ENCODE assay signal across 10 cellular contexts in the genomic region with DNA sequence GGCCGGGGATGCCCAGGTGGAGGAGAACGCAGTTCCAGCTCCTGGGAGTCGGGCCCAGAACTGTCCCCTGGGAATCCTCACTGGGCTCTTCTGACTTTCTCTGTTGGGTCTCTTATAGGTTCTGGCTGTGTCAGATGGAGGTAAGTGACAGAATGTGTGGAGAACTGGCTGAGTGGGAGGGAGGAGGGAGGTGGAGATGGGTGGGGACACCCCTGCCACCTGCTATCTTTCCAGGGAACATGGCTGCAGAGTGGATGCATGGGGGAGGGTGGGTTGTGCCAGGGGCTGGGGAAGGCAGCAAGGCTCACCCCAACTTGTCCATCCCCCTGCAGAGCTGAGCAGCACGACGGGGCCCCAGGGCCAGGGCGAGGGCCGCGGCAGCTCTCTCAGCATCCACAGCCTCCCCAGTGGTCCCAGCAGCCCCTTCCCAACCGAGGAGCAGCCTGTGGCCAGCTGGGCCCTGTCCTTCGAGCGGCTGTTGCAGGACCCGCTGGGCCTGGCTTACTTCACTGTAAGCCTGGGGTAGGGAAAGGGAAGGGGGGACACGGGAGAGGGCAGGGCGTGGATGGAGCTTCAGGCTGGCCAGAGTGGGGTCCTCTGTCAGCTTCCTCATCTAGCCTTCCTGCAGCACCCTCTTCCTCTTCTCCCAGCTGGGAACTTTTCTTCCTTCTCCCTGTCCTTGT. TPM values are rescaled to one million over a fixed set of nuclear protein-coding genes. Genes with fewer than 3 reads are reported as not detected.
A peak's percentile ranks its signal among the peaks of the same experiment; 100 is the strongest.
DNase-seq lines count a peak whose midpoint lies in the region; ATAC-seq and TF ChIP-seq lines count a peak whose summit lies in the region.
"Had no signal": no experiment of that assay in that cellular context is flagged by ENCODE, and none has a peak within 500 bp of the region (broad histone marks: within the 10 kb centered on the region; RNA-seq: fewer than 3 reads in every experiment).

No MANE protein-coding gene starts in this region.

- peak overlapping the region; percentile 97 for H3K27ac Mint-ChIP-seq in osteocyte (ENCODE audit: unreplicated experiment)

- peaks cover 20% of the 10 kb centered on the region for H3K4me1 Mint-ChIP-seq in osteocyte (ENCODE audit: unreplicated experiment)

- CTCF ChIA-PET in AG04450 (lab: Charles Lee) = interaction anchor here (0.9 to 2.1 kb wide), 4 partner anchors 13 to 48 kb away, joined by 3 to 16 read pairs (median 4); no protein-coding TSS in a partner anchor

- no peaks in the 10 kb centered on the region for H3K36me3 Mint-ChIP-seq in osteocyte (ENCODE audit: unreplicated experiment)

- no peaks in the 10 kb centered on the region for H3K9me3 Mint-ChIP-seq in osteocyte (ENCODE audit: unreplicated experiment)

- H3K27ac ChIP-seq in AG04450 (ENCODE audit: low read depth, low read length) = peak overlapping the region; percentile 86
- peak overlapping the region; percentile 85 to 91 (median 89) for H3K27ac ChIP-seq in esophagus squamous epithelium

- H3K4me3 ChIP-seq in AG04450 (ENCODE audit: low read depth, low read length) = no peak overlapping the region; the same call in 1 of the 2 replicates
- peak overlapping the region in 3 of 4 donors; percentile 43 to 60 (median 49) for H3K4me3 ChIP-seq in esophagus squamous epithelium

- H3K4me1 ChIP-seq in esophagus squamous epithelium = peaks cover 45 to 97% (median 62%) of the 10 kb centered on the region in 3 donors

- peaks cover 3% of the 10 kb centered on the region for H3K27me3 ChIP-seq in AG04450 (ENCODE audit: control insufficient read depth, insufficient read depth, low read length)
- H3K27me3 ChIP-seq in esophagus squamous epithelium = no peaks in the 10 kb centered on the region

- no peak for ATAC-seq in GM19395 (IDR thresholded peaks at IDR 0.05; ENCODE audit: unreplicated experiment)

- peak overlapping the region; percentile 83 for H3K4me3 Mint-ChIP-seq in osteocyte (ENCODE audit: unreplicated experiment)

- H3K36me3 ChIP-seq in esophagus squamous epithelium = no peaks in the 10 kb centered on the region

- no peaks in the 10 kb centered on the region for H3K27me3 Mint-ChIP-seq in osteocyte (ENCODE audit: unreplicated experiment)

- H3K9me3 ChIP-seq in AG04450 (ENCODE audit: control insufficient read depth, insufficient read depth, low read length) = peaks cover 4% of the 10 kb centered on the region; the same call in 1 of the 2 replicates
- no peaks in the 10 kb centered on the region for H3K9me3 ChIP-seq in esophagus squamous epithelium

- intact Hi-C loops in esophagus squamous epithelium (cut with DNase I) = no loop called here

- TF ChIP-seq CTCF in AG04450 (IDR thresholded peaks at IDR 0.05; ENCODE audit: low read depth, low read length) (no peak), esophagus squamous epithelium (IDR thresholded peaks at IDR 0.05) (no peak), osteocyte (IDR thresholded peaks at IDR 0.05) (no peak)

- TF ChIP-seq POLR2A in esophagus squamous epithelium (IDR thresholded peaks at IDR 0.05) = no peak

- POLR2A ChIA-PET in AG04450 (lab: Yijun Ruan, JAX) = interaction anchor here (1.1 to 2.1 kb wide), 4 partner anchors 9 to 24 kb away, joined by 3 to 7 read pairs (median 6); a partner anchor contains a TSS

- DNase-seq in AG04450 (ENCODE audit: low read depth, low spot score) (no peak), NCI-H524 (lab: John Stamatoyannopoulos, UW) (peak; percentile 52 to 65), esophagus squamous epithelium (lab: John Stamatoyannopoulos, UW) (no peak), osteocyte (ENCODE audit: extremely low spot score, unreplicated experiment) (no peak), kidney tubule cell (ENCODE audit: low spot score) (no peak), NCI-H446 (lab: John Stamatoyannopoulos, UW) (no peak)
- DNase-seq in activated CD4-positive, alpha-beta T cell treated with anti-CD3 and anti-CD28 coated beads for 4 hours = no peak
- DNase-seq: activated CD8-positive, alpha-beta memory T cell treated with anti-CD3 and anti-CD28 coated beads, Interleukin-2, amount 50 U/mL, for 48 hours; NCI-H1930 had no signal

- 73 to 84% methylated on average over 8 to 13 of the region's 14 CpGs for WGBS in esophagus squamous epithelium, 2 donors

RNA-seq across cellular contexts. Expression of a gene that starts 8.3 kb away (rescaled TPM):
- polyA plus RNA-seq in AG04450 (2011; rRNA removed) = 2.6 and 4.4 TPM in 2 replicates
- 1.4 and 4.7 TPM in 2 replicates for polyA minus RNA-seq in AG04450 (2011; rRNA and poly(A)+ RNA removed)
- total RNA-seq in esophagus squamous epithelium (10 to 100 TPM; 32.7 to 37.8 (median 34.8) TPM), osteocyte (6.2 and 7.4 TPM in 2 replicates)

RNA-seq across cellular contexts. Expression of a gene that starts 14.5 kb away (rescaled TPM):
- polyA plus RNA-seq in AG04450 (2011; rRNA removed) = 150 and 212 TPM in 2 replicates
- 183 and 249 TPM in 2 replicates for polyA minus RNA-seq in AG04450 (2011; rRNA and poly(A)+ RNA removed)
- 100 to 1,000 TPM; 225 to 384 (median 257) TPM for total RNA-seq in esophagus squamous epithelium
- 102 and 109 TPM in 2 replicates for total RNA-seq in osteocyte

RNA-seq across cellular contexts. Expression of a gene that starts 18.2 kb away (rescaled TPM):
- polyA plus RNA-seq in AG04450 (2011; rRNA removed) = not detected in 2 replicates
- polyA minus RNA-seq in AG04450 (2011; rRNA and poly(A)+ RNA removed) = not detected in 2 replicates
- total RNA-seq in esophagus squamous epithelium (under 1 TPM; 0.15 to 0.47 (median 0.25) TPM), osteocyte (not detected in 2 replicates)

RNA-seq across cellular contexts. Expression of a gene that starts 34.5 kb away (rescaled TPM):
- not detected in 2 replicates for polyA plus RNA-seq in AG04450 (2011; rRNA removed)
- polyA minus RNA-seq in AG04450 (2011; rRNA and poly(A)+ RNA removed) = not detected in 2 replicates
- 1 to 10 TPM in 1 of 4 donors, not detected in 3; 2.0 TPM for total RNA-seq in esophagus squamous epithelium
- not detected in 2 replicates for total RNA-seq in osteocyte

RNA-seq across cellular contexts. Expression of a gene that starts 43.4 kb away (rescaled TPM):
- 0.35 and 0.48 TPM in 2 replicates for polyA plus RNA-seq in AG04450 (2011; rRNA removed)
- polyA minus RNA-seq in AG04450 (2011; rRNA and poly(A)+ RNA removed) = 0.55 TPM in 1 of 2 replicates, not detected in the other
- total RNA-seq in esophagus squamous epithelium = 10 to 100 TPM; 10.7 to 25.4 (median 19.6) TPM
- total RNA-seq in osteocyte = 1.0 and 1.5 TPM in 2 replicates

Comparison
In these comparisons a context has a peak if more than half of its experiments do, and no peak if none do; other contexts are left out.
1. DNase-seq: peak in NCI-H524 (2 of 2); none in AG04450 (single experiment), esophagus squamous epithelium (single experiment), osteocyte (single experiment), activated CD4-positive, alpha-beta T cell treated with anti-CD3 and anti-CD28 coated beads for 4 hours (0 of 2), kidney tubule cell (single experiment) and NCI-H446 (0 of 2).